In genomic region chr16:15855704-15856003, GRCh38 we compare ENCODE assay signal across 10 cellular contexts. TPM values are rescaled to one million over a fixed set of nuclear protein-coding genes. Genes with fewer than 3 reads are reported as not detected.
DNase-seq lines count a peak whose midpoint lies in the region; ATAC-seq and TF ChIP-seq lines count a peak whose summit lies in the region.
"Had no signal": no experiment of that assay in that cellular context is flagged by ENCODE, and none has a peak within 500 bp of the region (broad histone marks: within the 10 kb centered on the region; RNA-seq: fewer than 3 reads in every experiment).

No MANE protein-coding gene starts in this region.

- peaks cover 49 to 61% (median 50%) of the 10 kb centered on the region in 3 donors for H3K27me3 Mint-ChIP-seq in CD14-positive monocyte (ENCODE audit: low read depth in 3 of 3)

- no peaks in the 10 kb centered on the region for H3K9me3 ChIP-seq in muscle layer of duodenum (ENCODE audit: control insufficient read depth in 1 of 2, low read length in 2 of 2)
- H3K9me3 ChIP-seq: MG63 had no signal

- in situ Hi-C loops in GM13977 (cut with MboI; ENCODE audit: low pct_unique_long_range_greater_than_20kb, low sequenced_read_pairs, unreplicated experiment) = no loop called here

- H3K4me3 Mint-ChIP-seq in CD14-positive monocyte = peak overlapping the region in 1 of 2 donors; percentile 73
- H3K4me3 Mint-ChIP-seq: CD4-positive, CD25-positive, alpha-beta regulatory T cell had no signal

- H3K4me1 Mint-ChIP-seq in CD14-positive monocyte = peaks cover 11% of the 10 kb centered on the region

- peak overlapping the region; percentile 45 to 61 for H3K4me3 ChIP-seq in muscle layer of duodenum (ENCODE audit: low read depth in 1 of 2, low read length in 2 of 2)
- H3K4me3 ChIP-seq: MG63 had no signal

- peaks cover 0 to 7% (median 4%) of the 10 kb centered on the region in 7 donors for H3K9me3 Mint-ChIP-seq in CD14-positive monocyte

- H3K36me3 Mint-ChIP-seq in CD14-positive monocyte = peaks cover 0 to 5% of the 10 kb centered on the region in 2 donors
- H3K36me3 Mint-ChIP-seq: CD4-positive, CD25-positive, alpha-beta regulatory T cell had no signal

- intact Hi-C loops in CD14-positive monocyte (cut with micrococcal nuclease) = no loop called here

- DNase-seq in GM13977 (ENCODE audit: low spot score) = peak; percentile 87
- no peak for DNase-seq in NCI-H128 (lab: John Stamatoyannopoulos, UW; ENCODE audit: unreplicated experiment)
- DNase-seq in CD14-positive monocyte (ENCODE audit: low spot score) = no peak
- no peak for DNase-seq in NCI-H446 treated with DMSO at 0.1 percent for 48 hours (lab: John Stamatoyannopoulos, UW)
- no peak for DNase-seq in dedifferentiated amniotic fluid mesenchymal stem cell (ENCODE audit: extremely low spot score)
- DNase-seq: CD4-positive, CD25-positive, alpha-beta regulatory T cell; MG63 had no signal

- peaks cover 0 to 14% of the 10 kb centered on the region in 2 donors for H3K4me1 ChIP-seq in muscle layer of duodenum (ENCODE audit: control insufficient read depth in 1 of 2, insufficient read depth in 2 of 2, low read length in 2 of 2)

- H3K36me3 ChIP-seq in muscle layer of duodenum (ENCODE audit: control insufficient read depth in 1 of 2, insufficient read depth in 2 of 2, low read length in 2 of 2) = no peaks in the 10 kb centered on the region
- H3K36me3 ChIP-seq: MG63 had no signal

- H3K27me3 ChIP-seq in muscle layer of duodenum (ENCODE audit: low read depth, low read length) = no peaks in the 10 kb centered on the region

- TF ChIP-seq CTCF in GM13977 (IDR thresholded peaks at IDR 0.05; ENCODE audit: extremely low read depth, insufficient read depth, missing control alignments) (no peak), CD14-positive monocyte (IDR thresholded peaks at IDR 0.05) (no peak)

- peak; percentile 85 for ATAC-seq in GM21390 (IDR thresholded peaks at IDR 0.05; ENCODE audit: unreplicated experiment)
- peak; percentile 57 for ATAC-seq in HG03280 (IDR thresholded peaks at IDR 0.05; ENCODE audit: unreplicated experiment)

- peak overlapping the region; percentile 82 for H3K27ac ChIP-seq in muscle layer of duodenum (ENCODE audit: low read length)

- H3K27ac Mint-ChIP-seq in CD14-positive monocyte = no peak overlapping the region
- H3K27ac Mint-ChIP-seq: CD4-positive, CD25-positive, alpha-beta regulatory T cell had no signal

RNA-seq across cellular contexts. Expression of gene MYH11, which starts 1.2 kb away (rescaled TPM):
- under 1 TPM in 1 of 2 donors, not detected in 1; 0.06 TPM for polyA plus RNA-seq in CD14-positive monocyte

RNA-seq across cellular contexts. Expression of gene CEP20, which starts 32.7 kb away (rescaled TPM):
- polyA plus RNA-seq in CD14-positive monocyte = 10 to 100 TPM; 24.7 to 27.3 TPM
